ENCODE assay signal across 9 cellular contexts in the genomic region with DNA sequence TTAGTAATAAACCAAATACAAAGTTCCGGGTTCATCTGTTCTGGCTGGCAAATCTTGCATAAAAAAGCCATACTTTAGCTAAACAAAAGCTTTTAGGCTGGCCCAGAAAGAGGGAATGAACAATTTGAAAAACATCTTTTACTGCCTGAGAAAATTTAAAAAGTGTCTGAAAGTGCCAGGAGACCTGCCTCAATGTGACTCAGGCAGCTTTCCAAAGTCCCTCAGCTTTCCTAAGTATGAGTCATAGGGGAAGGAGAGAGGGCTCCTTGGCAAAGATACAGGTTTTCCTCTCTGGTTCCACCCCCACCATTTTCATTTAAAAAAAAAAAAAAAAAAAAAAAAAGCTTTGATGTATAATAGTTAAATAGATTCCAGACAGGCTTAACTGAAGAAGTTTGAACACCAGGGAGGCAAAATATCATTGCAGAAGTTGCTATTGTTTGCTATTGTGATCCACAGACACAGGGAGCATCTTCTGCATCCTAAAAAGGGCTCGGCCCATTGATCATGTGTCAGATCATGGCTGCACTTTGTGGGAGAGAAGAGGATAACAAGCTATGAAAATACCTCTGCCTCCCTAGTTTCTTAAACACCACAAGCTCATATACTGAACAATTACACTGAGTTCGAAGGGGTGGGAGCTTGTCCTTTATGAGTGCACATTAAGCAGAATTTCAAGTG.
DNase-seq lines count a peak whose midpoint lies in the region; ATAC-seq, FAIRE-seq and TF ChIP-seq lines count a peak whose summit lies in the region.
"Had no signal": no experiment of that assay in that cellular context is flagged by ENCODE, and none has a peak within 500 bp of the region (broad histone marks: within the 10 kb centered on the region; RNA-seq: fewer than 3 reads in every experiment).

No MANE protein-coding gene starts in this region.

- intact Hi-C loops in Right ventricle myocardium superior (cut with DNase I), result no loop called here
- intact Hi-C loops in Right ventricle myocardium inferior (cut with DNase I), result loop anchor here (5.0 kb wide), 1 partner anchor 36 kb away; no protein-coding TSS in a partner anchor

- no peaks in the 10 kb centered on the region for H3K4me1 ChIP-seq in liver (ENCODE audit: control insufficient read depth in 4 of 4, insufficient read depth in 4 of 4, low read length in 3 of 4)

- no peak for FAIRE-seq in bronchial epithelial cell (lab: Jason Lieb, UNC)

- H3K27me3 ChIP-seq in bronchial epithelial cell (ENCODE audit: control insufficient read depth, insufficient read depth, low read length) (no peaks in the 10 kb centered on the region), liver (ENCODE audit: control insufficient read depth in 4 of 4, insufficient read depth in 4 of 4, low read length in 3 of 4) (no peaks in the 10 kb centered on the region)

- no peak for TF ChIP-seq CTCF in bronchial epithelial cell (IDR thresholded peaks at IDR 0.05; ENCODE audit: insufficient read depth, low read length, severe bottlenecking)
- no peak for TF ChIP-seq CTCF in liver (IDR thresholded peaks at IDR 0.05; ENCODE audit: low read depth, low read length, missing input control)

- no peak overlapping the region for H3K9ac ChIP-seq in liver (ENCODE audit: low read depth in 1 of 2, low read length in 2 of 2)

- H3K27ac ChIP-seq in liver (ENCODE audit: low read depth in 1 of 2, low read length in 2 of 2), result no peak overlapping the region
- H3K27ac ChIP-seq: HL-60 had no signal

- 88% methylated on average over 3 of the region's 3 CpGs for WGBS in liver

- H3K36me3 ChIP-seq in bronchial epithelial cell (ENCODE audit: control insufficient read depth, insufficient read depth, low read length) (peaks cover 1% of the 10 kb centered on the region), liver (ENCODE audit: control insufficient read depth in 4 of 4, insufficient read depth in 3 of 4, low read depth in 1 of 4, low read length in 3 of 4) (no peaks in the 10 kb centered on the region)

- no peak for TF ChIP-seq RAD21 in liver (IDR thresholded peaks at IDR 0.05)

- H3K4me3 ChIP-seq in bronchial epithelial cell (ENCODE audit: low read depth, low read length) (no peak overlapping the region), liver (ENCODE audit: low read depth in 1 of 3, low read length in 3 of 3) (no peak overlapping the region)

- H3K9me3 ChIP-seq in liver (ENCODE audit: control insufficient read depth in 4 of 4, low read length in 3 of 4), result no peaks in the 10 kb centered on the region

- ATAC-seq in Right ventricle myocardium superior (ENCODE audit: poor library complexity), result peak; percentile 50
- no peak for ATAC-seq in Right ventricle myocardium inferior
- ATAC-seq in GM21423 (IDR thresholded peaks at IDR 0.05; ENCODE audit: unreplicated experiment), result no peak
- no peak for ATAC-seq in GM21381 (IDR thresholded peaks at IDR 0.05; ENCODE audit: unreplicated experiment)
- ATAC-seq in GM18517 (IDR thresholded peaks at IDR 0.05; ENCODE audit: unreplicated experiment), result no peak

- no peak for DNase-seq in Right ventricle myocardium superior
- DNase-seq in Right ventricle myocardium inferior (ENCODE audit: missing footprints), result no peak
- peak; percentile 82 for DNase-seq in bronchial epithelial cell (ENCODE audit: low read depth)
- no peak for DNase-seq in COLO668 (lab: John Stamatoyannopoulos, UW; ENCODE audit: unreplicated experiment)

TF ChIP-seq in liver, 16 proteins besides CTCF, POLR2A, EP300 and RAD21:
- TF ChIP-seq JUND (IDR thresholded peaks at IDR 0.05) (peak; percentile 71 to 78), RXRA (IDR thresholded peaks at IDR 0.05) (no peak)
